ENCODE assay signal across 12 cellular contexts in genomic region chr1:192983349-192983980, GRCh38.
DNase-seq lines count a peak whose midpoint lies in the region; ATAC-seq lines count a peak whose summit lies in the region.
"Had no signal": no experiment of that assay in that cellular context is flagged by ENCODE, and none has a peak within 500 bp of the region (broad histone marks: within the 10 kb centered on the region; RNA-seq: fewer than 3 reads in every experiment).

No MANE protein-coding gene starts in this region.

- H3K4me1 Mint-ChIP-seq in activated naive CD4-positive, alpha-beta T cell treated with anti-CD3 and anti-CD28 coated beads for 36 hours (ENCODE audit: low read depth): peaks cover 25% of the 10 kb centered on the region
- peaks cover 35% of the 10 kb centered on the region for H3K4me1 Mint-ChIP-seq in activated T-helper 2 cell treated with anti-CD3 and anti-CD28 coated beads, Interferon-gamma antibody, Interleukin-2, Interleukin-4, amounts not matched to agents 10 μg/mL and 5 μg/mL and 100 μg/mL, durations not matched to agents 14 hours and 24 hours and 36 hours (ENCODE audit: low read depth)

- CTCF ChIA-PET in activated naive CD4-positive, alpha-beta T cell treated with anti-CD3 and anti-CD28 coated beads for 36 hours (lab: Charles Lee): no interaction called here

- intact Hi-C loops in activated naive CD4-positive, alpha-beta T cell treated with anti-CD3 and anti-CD28 coated beads for 36 hours (cut with micrococcal nuclease): loop anchor here (1.0 to 2.0 kb wide), 4 partner anchors 47 to 343 kb away; no protein-coding TSS in a partner anchor
- intact Hi-C loops in activated T-helper 2 cell treated with anti-CD3 and anti-CD28 coated beads, Interferon-gamma antibody, Interleukin-2, Interleukin-4, amounts not matched to agents 10 μg/mL and 5 μg/mL and 100 μg/mL, durations not matched to agents 14 hours and 24 hours and 36 hours (cut with micrococcal nuclease): loop anchor here (2.0 kb wide), 2 partner anchors 47 to 175 kb away; partner anchors contain the start of gene RGS2

- peaks cover 9% of the 10 kb centered on the region for H3K36me3 Mint-ChIP-seq in activated naive CD4-positive, alpha-beta T cell treated with anti-CD3 and anti-CD28 coated beads for 36 hours (ENCODE audit: low read depth)
- H3K36me3 Mint-ChIP-seq in activated T-helper 2 cell treated with anti-CD3 and anti-CD28 coated beads, Interferon-gamma antibody, Interleukin-2, Interleukin-4, amounts not matched to agents 10 μg/mL and 5 μg/mL and 100 μg/mL, durations not matched to agents 14 hours and 24 hours and 36 hours (ENCODE audit: low read depth): peaks cover 5% of the 10 kb centered on the region

- DNase-seq in activated naive CD4-positive, alpha-beta T cell treated with anti-CD3 and anti-CD28 coated beads for 36 hours: peak; percentile 58
- DNase-seq in activated naive CD4-positive, alpha-beta T cell (lab: John Stamatoyannopoulos, UW): no peak
- no peak for DNase-seq in activated T-helper 2 cell treated with anti-CD3 and anti-CD28 coated beads, Interferon-gamma antibody, Interleukin-2, Interleukin-4, amounts not matched to agents 10 μg/mL and 5 μg/mL and 100 μg/mL, durations not matched to agents 14 hours and 24 hours and 36 hours (ENCODE audit: low spot score)
- DNase-seq in stimulated activated naive CD8-positive, alpha-beta T cell treated with anti-CD3 and anti-CD28 coated beads, Interleukin-15, Interleukin-2, amounts not matched to agents 100 U/mL and 50 U/mL, for 24 hours: peak; percentile 11
- DNase-seq in C1 segment of cervical spinal cord (lab: John Stamatoyannopoulos, UW): no peak
- DNase-seq in NCI-H446 (lab: John Stamatoyannopoulos, UW): no peak
- DNase-seq in MV-4-11 (lab: John Stamatoyannopoulos, UW): no peak
- DNase-seq: NCI-H2171, small intestine had no signal

- H3K27ac Mint-ChIP-seq in activated naive CD4-positive, alpha-beta T cell treated with anti-CD3 and anti-CD28 coated beads for 36 hours: peak overlapping the region; percentile 67
- H3K27ac Mint-ChIP-seq in activated T-helper 2 cell treated with anti-CD3 and anti-CD28 coated beads, Interferon-gamma antibody, Interleukin-2, Interleukin-4, amounts not matched to agents 10 μg/mL and 5 μg/mL and 100 μg/mL, durations not matched to agents 14 hours and 24 hours and 36 hours: peak overlapping the region; percentile 75
- H3K27ac Mint-ChIP-seq: B cell; dendritic cell treated with granulocyte-macrophage colony-stimulating factor and Interleukin-4, amounts not matched to agents 40 ng/mL and 50 ng/mL, for 4 days had no signal

- ATAC-seq in HG02885 (IDR thresholded peaks at IDR 0.05; ENCODE audit: poor library complexity, unreplicated experiment): peak; percentile 92
- peak; percentile 88 for ATAC-seq in stimulated activated naive CD8-positive, alpha-beta T cell treated with anti-CD3 and anti-CD28 coated beads, Interleukin-15, Interleukin-2, amounts not matched to agents 100 U/mL and 50 U/mL, for 24 hours

- no peak overlapping the region for H3K4me3 Mint-ChIP-seq in activated naive CD4-positive, alpha-beta T cell treated with anti-CD3 and anti-CD28 coated beads for 36 hours
- H3K4me3 Mint-ChIP-seq in activated T-helper 2 cell treated with anti-CD3 and anti-CD28 coated beads, Interferon-gamma antibody, Interleukin-2, Interleukin-4, amounts not matched to agents 10 μg/mL and 5 μg/mL and 100 μg/mL, durations not matched to agents 14 hours and 24 hours and 36 hours (ENCODE audit: low read depth): no peak overlapping the region
- H3K4me3 Mint-ChIP-seq: B cell; dendritic cell treated with granulocyte-macrophage colony-stimulating factor and Interleukin-4, amounts not matched to agents 40 ng/mL and 50 ng/mL, for 4 days had no signal

- no peaks in the 10 kb centered on the region for H3K9me3 Mint-ChIP-seq in activated naive CD4-positive, alpha-beta T cell treated with anti-CD3 and anti-CD28 coated beads for 36 hours
- H3K9me3 Mint-ChIP-seq in activated T-helper 2 cell treated with anti-CD3 and anti-CD28 coated beads, Interferon-gamma antibody, Interleukin-2, Interleukin-4, amounts not matched to agents 10 μg/mL and 5 μg/mL and 100 μg/mL, durations not matched to agents 14 hours and 24 hours and 36 hours: no peaks in the 10 kb centered on the region
- H3K9me3 Mint-ChIP-seq: dendritic cell treated with granulocyte-macrophage colony-stimulating factor and Interleukin-4, amounts not matched to agents 40 ng/mL and 50 ng/mL, for 4 days had no signal

- H3K27me3 Mint-ChIP-seq in activated naive CD4-positive, alpha-beta T cell treated with anti-CD3 and anti-CD28 coated beads for 36 hours (ENCODE audit: low read depth): no peaks in the 10 kb centered on the region
- H3K27me3 Mint-ChIP-seq in activated T-helper 2 cell treated with anti-CD3 and anti-CD28 coated beads, Interferon-gamma antibody, Interleukin-2, Interleukin-4, amounts not matched to agents 10 μg/mL and 5 μg/mL and 100 μg/mL, durations not matched to agents 14 hours and 24 hours and 36 hours (ENCODE audit: low read depth): no peaks in the 10 kb centered on the region
- H3K27me3 Mint-ChIP-seq: B cell; dendritic cell treated with granulocyte-macrophage colony-stimulating factor and Interleukin-4, amounts not matched to agents 40 ng/mL and 50 ng/mL, for 4 days had no signal

Comparison
In these comparisons a context has a peak if more than half of its experiments do, and no peak if none do; other contexts are left out.
1. DNase-seq: peak in activated naive CD4-positive, alpha-beta T cell treated with anti-CD3 and anti-CD28 coated beads for 36 hours (single experiment) and stimulated activated naive CD8-positive, alpha-beta T cell treated with anti-CD3 and anti-CD28 coated beads, Interleukin-15, Interleukin-2, amounts not matched to agents 100 U/mL and 50 U/mL, for 24 hours (single experiment); none in activated naive CD4-positive, alpha-beta T cell (0 of 4), activated T-helper 2 cell treated with anti-CD3 and anti-CD28 coated beads, Interferon-gamma antibody, Interleukin-2, Interleukin-4, amounts not matched to agents 10 μg/mL and 5 μg/mL and 100 μg/mL, durations not matched to agents 14 hours and 24 hours and 36 hours (single experiment), C1 segment of cervical spinal cord (0 of 14), NCI-H446 (0 of 2) and MV-4-11 (single experiment).